In genomic region chr16:87580855-87581261, GRCh38 we compare ENCODE assay signal across 16 cellular contexts. TPM values are rescaled to one million over a fixed set of nuclear protein-coding genes. Genes with fewer than 3 reads are reported as not detected.
DNase-seq lines count a peak whose midpoint lies in the region; ATAC-seq and TF ChIP-seq lines count a peak whose summit lies in the region.
"Had no signal": no experiment of that assay in that cellular context is flagged by ENCODE, and none has a peak within 500 bp of the region (broad histone marks: within the 10 kb centered on the region; RNA-seq: fewer than 3 reads in every experiment).

No MANE protein-coding gene starts in this region.

- no TSS peak for BruUV-seq in A673 (replicated peaks; lab: Mats Ljungman, UMichigan)
- BruUV-seq in OCI-LY7 (replicated peaks; lab: Mats Ljungman, UMichigan), result no TSS peak

- H3K27me3 Mint-ChIP-seq in CD8-positive, alpha-beta memory T cell, result peaks cover 20 to 60% of the 10 kb centered on the region in 2 donors

- H3K79me2 ChIP-seq in OCI-LY7 (ENCODE audit: insufficient read depth, low read depth, low read length), result no peaks in the 10 kb centered on the region

- H3K9me3 ChIP-seq in A673 (ENCODE audit: low read depth, low read length, poor library complexity, severe bottlenecking) (no peaks in the 10 kb centered on the region), OCI-LY7 (ENCODE audit: low read length) (no peaks in the 10 kb centered on the region)
- no peaks in the 10 kb centered on the region for H3K9me3 ChIP-seq in CD8-positive, alpha-beta memory T cell (ENCODE audit: low read length)
- H3K9me3 ChIP-seq: transverse colon had no signal

- H3K27ac Mint-ChIP-seq in CD8-positive, alpha-beta memory T cell, result no peak overlapping the region
- H3K27ac Mint-ChIP-seq: activated naive CD4-positive, alpha-beta T cell treated with anti-CD3 and anti-CD28 coated beads, Interleukin-2, amount 10 ng/mL, durations not matched to agents 7 days and 5 days had no signal

- CTCF ChIA-PET in A673 (lab: Charles Lee) (no interaction called here), OCI-LY7 (lab: Charles Lee; ENCODE audit: unreplicated experiment) (no interaction called here)
- CTCF ChIA-PET in CD8-positive, alpha-beta memory T cell (lab: Charles Lee), result no interaction called here

- no peak overlapping the region for H3K4me3 ChIP-seq in A673 (ENCODE audit: low read depth, low read length, poor library complexity, severe bottlenecking)
- no peak overlapping the region for H3K4me3 ChIP-seq in OCI-LY7 (ENCODE audit: low read depth, low read length, poor library complexity, severe bottlenecking)
- no peak overlapping the region for H3K4me3 ChIP-seq in fibroblast of villous mesenchyme (ENCODE audit: low read depth, low read length)
- no peak overlapping the region for H3K4me3 ChIP-seq in CD8-positive, alpha-beta memory T cell (ENCODE audit: low read length)
- H3K4me3 ChIP-seq: transverse colon had no signal

- DNase-seq in A673 (ENCODE audit: low spot score), result peak; percentile 56
- peak; percentile 95 for DNase-seq in Daoy (ENCODE audit: low read depth)
- no peak for DNase-seq in OCI-LY7 (ENCODE audit: low spot score)
- peak; percentile 73 for DNase-seq in fibroblast of villous mesenchyme (ENCODE audit: low read depth)
- no peak for DNase-seq in CD8-positive, alpha-beta memory T cell
- no peak for DNase-seq in GDM1 (lab: John Stamatoyannopoulos, UW)
- DNase-seq in NCI-H446 (lab: John Stamatoyannopoulos, UW), result no peak
- DNase-seq: activated CD4-positive, alpha-beta T cell treated with anti-CD3 and anti-CD28 coated beads for 1 hour; activated naive CD4-positive, alpha-beta T cell treated with anti-CD3 and anti-CD28 coated beads, Interleukin-2, amount 10 ng/mL, durations not matched to agents 7 days and 5 days; DMS53; NCI-H446 treated with DMSO at 0.1 percent for 48 hours; SHP77 treated with DMSO at 0.1 percent for 48 hours; transverse colon had no signal

- peaks cover 5% of the 10 kb centered on the region for H3K4me1 ChIP-seq in A673 (ENCODE audit: insufficient read depth, low read length, poor library complexity, severe bottlenecking)
- H3K4me1 ChIP-seq in OCI-LY7 (ENCODE audit: insufficient read depth, low read length, poor library complexity, severe bottlenecking), result no peaks in the 10 kb centered on the region
- no peaks in the 10 kb centered on the region for H3K4me1 ChIP-seq in CD8-positive, alpha-beta memory T cell (ENCODE audit: insufficient read depth, low read length)

- intact Hi-C loops in A673 (cut with micrococcal nuclease; ENCODE audit: unreplicated experiment), result loop anchor here (10.0 kb wide), 1 partner anchor 294 kb away; no protein-coding TSS in a partner anchor
- intact Hi-C loops in OCI-LY7 (cut with micrococcal nuclease; ENCODE audit: unreplicated experiment), result no loop called here

- H3K36me3 ChIP-seq in A673 (ENCODE audit: insufficient read depth, low read length, poor library complexity, severe bottlenecking), result no peaks in the 10 kb centered on the region
- no peaks in the 10 kb centered on the region for H3K36me3 ChIP-seq in OCI-LY7 (ENCODE audit: insufficient read depth, low read length)
- H3K36me3 ChIP-seq in CD8-positive, alpha-beta memory T cell (ENCODE audit: insufficient read depth, low read length), result no peaks in the 10 kb centered on the region
- H3K36me3 ChIP-seq: transverse colon had no signal

- no peaks in the 10 kb centered on the region for H3K4me1 Mint-ChIP-seq in CD8-positive, alpha-beta memory T cell
- H3K4me1 Mint-ChIP-seq: activated naive CD4-positive, alpha-beta T cell treated with anti-CD3 and anti-CD28 coated beads, Interleukin-2, amount 10 ng/mL, durations not matched to agents 7 days and 5 days had no signal

- no peaks in the 10 kb centered on the region for H3K9me2 ChIP-seq in OCI-LY7 (ENCODE audit: insufficient read depth, low read length)

- H3K4me2 ChIP-seq in OCI-LY7 (ENCODE audit: low read length), result no peak overlapping the region
- H3K4me2 ChIP-seq: KMS-11 had no signal

- H3K4me3 Mint-ChIP-seq in CD8-positive, alpha-beta memory T cell, result no peak overlapping the region
- H3K4me3 Mint-ChIP-seq: activated naive CD4-positive, alpha-beta T cell treated with anti-CD3 and anti-CD28 coated beads, Interleukin-2, amount 10 ng/mL, durations not matched to agents 7 days and 5 days had no signal

- H3K27ac ChIP-seq in A673 (ENCODE audit: low read depth, low read length, poor library complexity, severe bottlenecking) (no peak overlapping the region), OCI-LY7 (ENCODE audit: low read depth, low read length, poor library complexity, severe bottlenecking) (no peak overlapping the region)
- no peak overlapping the region for H3K27ac ChIP-seq in CD8-positive, alpha-beta memory T cell (ENCODE audit: low read depth, low read length)
- H3K27ac ChIP-seq: KMS-11 had no signal

- no peaks in the 10 kb centered on the region for H4K20me1 ChIP-seq in OCI-LY7 (ENCODE audit: insufficient read depth, low read length)

- no peak for ATAC-seq in HG02885 (IDR thresholded peaks at IDR 0.05; ENCODE audit: poor library complexity, unreplicated experiment)

- POLR2A ChIA-PET in A673 (lab: Charles Lee; ENCODE audit: low non-redundant PET), result no interaction called here
- POLR2A ChIA-PET in OCI-LY7 (lab: Charles Lee), result no interaction called here
- POLR2A ChIA-PET in CD8-positive, alpha-beta memory T cell (lab: Charles Lee), result no interaction called here

- TF ChIP-seq CTCF in A673 (conservative IDR thresholded peaks at IDR 0.05; ENCODE audit: low read depth, low read length) (no peak), OCI-LY7 (conservative IDR thresholded peaks at IDR 0.05; ENCODE audit: low read length) (peak; percentile 35; the same call in 1 of the 2 replicates), fibroblast of villous mesenchyme (IDR thresholded peaks at IDR 0.05; ENCODE audit: insufficient read depth, low read depth, low read length) (peak; percentile 6)

- H3K9me3 Mint-ChIP-seq in CD8-positive, alpha-beta memory T cell, result no peaks in the 10 kb centered on the region
- H3K9me3 Mint-ChIP-seq: activated naive CD4-positive, alpha-beta T cell treated with anti-CD3 and anti-CD28 coated beads, Interleukin-2, amount 10 ng/mL, durations not matched to agents 7 days and 5 days had no signal

- H3K27me3 ChIP-seq in A673 (replicated peaks; ENCODE audit: insufficient read depth, low read depth, low read length, poor library complexity), result no peaks in the 10 kb centered on the region
- H3K27me3 ChIP-seq in CD8-positive, alpha-beta memory T cell (ENCODE audit: insufficient read depth, low read length, poor library complexity, severe bottlenecking), result no peaks in the 10 kb centered on the region

- H3K36me3 Mint-ChIP-seq in CD8-positive, alpha-beta memory T cell, result no peaks in the 10 kb centered on the region
- H3K36me3 Mint-ChIP-seq: activated naive CD4-positive, alpha-beta T cell treated with anti-CD3 and anti-CD28 coated beads, Interleukin-2, amount 10 ng/mL, durations not matched to agents 7 days and 5 days had no signal

- no peak overlapping the region for H2AFZ ChIP-seq in OCI-LY7 (ENCODE audit: low read length)

RNA-seq across cellular contexts. Expression of gene JPH3, which starts 21.4 kb away (rescaled TPM):
- total RNA-seq in A673 (2021) (1.4 and 1.9 TPM in 2 replicates), OCI-LY7 (2022) (not detected in 2 replicates), fibroblast of villous mesenchyme (not detected in 2 replicates)
- 6.2 and 7.4 TPM in 2 replicates for total RNA-seq in Daoy (2014; rRNA removed; shearing (Covaris generic))
- total RNA-seq in OCI-LY7 (2014; rRNA removed; shearing (Covaris generic)), result not detected in 2 replicates
- total RNA-seq in CD8-positive, alpha-beta memory T cell, result not detected
- not detected for polyA plus RNA-seq in CD8-positive, alpha-beta memory T cell
- total RNA-seq: lower leg skin had no signal

Comparison
In these comparisons a context has a peak if more than half of its experiments do, and no peak if none do; other contexts are left out.
1. DNase-seq: peak in A673 (single experiment), Daoy (single experiment) and fibroblast of villous mesenchyme (single experiment); none in OCI-LY7 (single experiment), CD8-positive, alpha-beta memory T cell (0 of 5), GDM1 (single experiment) and NCI-H446 (0 of 2).